In the genomic region with DNA sequence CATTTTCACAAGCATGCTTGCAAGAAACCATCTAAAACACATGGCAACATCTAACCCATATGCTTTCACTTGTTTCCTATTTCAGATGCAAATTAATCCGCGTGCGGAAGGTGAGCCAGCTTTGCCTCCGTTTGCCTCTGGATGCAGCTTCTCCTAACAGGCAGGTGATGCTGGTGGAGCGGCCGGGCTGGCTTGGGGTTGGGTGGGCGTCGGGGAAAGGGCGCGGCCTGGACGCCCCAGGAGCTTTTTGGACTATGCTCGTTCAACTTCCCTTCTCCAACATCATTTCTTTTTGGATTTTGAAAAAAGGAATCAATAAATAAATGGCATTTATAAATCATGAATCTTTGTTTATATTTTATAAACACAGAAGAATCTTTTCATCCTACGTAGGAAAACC, we compare ENCODE assay signal across 17 cellular contexts. TPM values are rescaled to one million over a fixed set of nuclear protein-coding genes. Genes with fewer than 3 reads are reported as not detected.
DNase-seq lines count a peak whose midpoint lies in the region; TF ChIP-seq lines count a peak whose summit lies in the region.
"Had no signal": no experiment of that assay in that cellular context is flagged by ENCODE, and none has a peak within 500 bp of the region (broad histone marks: within the 10 kb centered on the region; RNA-seq: fewer than 3 reads in every experiment).

No MANE protein-coding gene starts in this region.

- H3K9me3 Mint-ChIP-seq in brain = no peaks in the 10 kb centered on the region
- H3K9me3 Mint-ChIP-seq: CD4-positive, CD25-positive, alpha-beta regulatory T cell; CD8-positive, alpha-beta memory T cell; GM23338 had no signal

- H3K9me3 ChIP-seq in neural cell (ENCODE audit: low read length) = no peaks in the 10 kb centered on the region
- H3K9me3 ChIP-seq: BE2C had no signal

- no peaks in the 10 kb centered on the region for H3K27me3 Mint-ChIP-seq in brain
- H3K27me3 Mint-ChIP-seq: CD4-positive, CD25-positive, alpha-beta regulatory T cell; CD8-positive, alpha-beta memory T cell had no signal

- TF ChIP-seq CTCF in brain (conservative IDR thresholded peaks at IDR 0.05) (no peak), neural cell (IDR thresholded peaks at IDR 0.05; ENCODE audit: poor library complexity, severe bottlenecking) (no peak)

- H3K79me2 ChIP-seq in neural cell (replicated peaks; ENCODE audit: insufficient read depth, low read length) = no peaks in the 10 kb centered on the region

- H3K9ac ChIP-seq in neural cell (ENCODE audit: low read length) = no peak overlapping the region

- no peak overlapping the region for H3K27ac ChIP-seq in neural cell (ENCODE audit: low read length)
- H3K27ac ChIP-seq: HL-60 had no signal

- no peaks in the 10 kb centered on the region for H3K9me2 ChIP-seq in neural cell (ENCODE audit: insufficient read depth, low read length)

- no peaks in the 10 kb centered on the region for H3K36me3 ChIP-seq in neural cell (ENCODE audit: insufficient read depth, low read length)
- H3K36me3 ChIP-seq: BE2C had no signal

- no peak overlapping the region for H3K4me2 ChIP-seq in neural cell (ENCODE audit: low read length)
- H3K4me2 ChIP-seq: GM23338 had no signal

- TF ChIP-seq EP300 in neural cell (conservative IDR thresholded peaks at IDR 0.05; ENCODE audit: poor library complexity, severe bottlenecking) = no peak

- H3K4me1 Mint-ChIP-seq in brain = peaks cover 5% of the 10 kb centered on the region
- H3K4me1 Mint-ChIP-seq: CD4-positive, CD25-positive, alpha-beta regulatory T cell; CD8-positive, alpha-beta memory T cell; GM23338 had no signal

- peak overlapping the region in 3 of 5 experiments; percentile 47 to 96 (median 78) for H3K27ac Mint-ChIP-seq in brain
- H3K27ac Mint-ChIP-seq: CD4-positive, CD25-positive, alpha-beta regulatory T cell; GM23338 had no signal

- no peaks in the 10 kb centered on the region for H3K27me3 ChIP-seq in neural cell (ENCODE audit: insufficient read depth, low read depth, low read length)

- no peak overlapping the region for H3K4me3 Mint-ChIP-seq in brain
- H3K4me3 Mint-ChIP-seq: CD4-positive, CD25-positive, alpha-beta regulatory T cell; CD8-positive, alpha-beta memory T cell; GM23338 had no signal

- no peak for TF ChIP-seq RAD21 in neural cell (conservative IDR thresholded peaks at IDR 0.05)

- H3K36me3 Mint-ChIP-seq in brain = peaks cover 12% of the 10 kb centered on the region

- H4K20me1 ChIP-seq in neural cell (ENCODE audit: insufficient read depth) = no peaks in the 10 kb centered on the region

- no peaks in the 10 kb centered on the region for H3F3A ChIP-seq in neural cell (ENCODE audit: insufficient read depth, low read length, poor library complexity, severe bottlenecking)

- DNase-seq in NCI-H748 (lab: John Stamatoyannopoulos, UW; ENCODE audit: unreplicated experiment) (peak; percentile 19), NCI-H748 treated with DMSO at 0.1 percent for 48 hours (lab: John Stamatoyannopoulos, UW) (no peak), iPS-NIHi11 (ENCODE audit: low spot score) (no peak)
- DNase-seq in stimulated activated CD4-positive, alpha-beta T cell treated with anti-CD3 and anti-CD28 coated beads, Interleukin-4, amount 100 ng/mL, for 1 hour = no peak
- DNase-seq: ACHN; BE2C; CD4-positive, CD25-positive, alpha-beta regulatory T cell; CD8-positive, alpha-beta memory T cell; COR-L47; DMS153; DMS79; GDM1; HCEC 1CT had no signal

- no peak overlapping the region for H3K4me3 ChIP-seq in neural cell (ENCODE audit: low read length)
- H3K4me3 ChIP-seq: GM23338 had no signal

- no peak overlapping the region for H2AFZ ChIP-seq in neural cell (ENCODE audit: low read depth, low read length)
- H2AFZ ChIP-seq: GM23338 had no signal

TF ChIP-seq in neural cell, 6 proteins besides CTCF, POLR2A, EP300 and RAD21:
- TF ChIP-seq SMC3 (conservative IDR thresholded peaks at IDR 0.05; ENCODE audit: poor library complexity) (no peak), MXI1 (conservative IDR thresholded peaks at IDR 0.05; ENCODE audit: poor library complexity, severe bottlenecking) (peak; percentile 79)
- TF ChIP-seq, protein P1, sequence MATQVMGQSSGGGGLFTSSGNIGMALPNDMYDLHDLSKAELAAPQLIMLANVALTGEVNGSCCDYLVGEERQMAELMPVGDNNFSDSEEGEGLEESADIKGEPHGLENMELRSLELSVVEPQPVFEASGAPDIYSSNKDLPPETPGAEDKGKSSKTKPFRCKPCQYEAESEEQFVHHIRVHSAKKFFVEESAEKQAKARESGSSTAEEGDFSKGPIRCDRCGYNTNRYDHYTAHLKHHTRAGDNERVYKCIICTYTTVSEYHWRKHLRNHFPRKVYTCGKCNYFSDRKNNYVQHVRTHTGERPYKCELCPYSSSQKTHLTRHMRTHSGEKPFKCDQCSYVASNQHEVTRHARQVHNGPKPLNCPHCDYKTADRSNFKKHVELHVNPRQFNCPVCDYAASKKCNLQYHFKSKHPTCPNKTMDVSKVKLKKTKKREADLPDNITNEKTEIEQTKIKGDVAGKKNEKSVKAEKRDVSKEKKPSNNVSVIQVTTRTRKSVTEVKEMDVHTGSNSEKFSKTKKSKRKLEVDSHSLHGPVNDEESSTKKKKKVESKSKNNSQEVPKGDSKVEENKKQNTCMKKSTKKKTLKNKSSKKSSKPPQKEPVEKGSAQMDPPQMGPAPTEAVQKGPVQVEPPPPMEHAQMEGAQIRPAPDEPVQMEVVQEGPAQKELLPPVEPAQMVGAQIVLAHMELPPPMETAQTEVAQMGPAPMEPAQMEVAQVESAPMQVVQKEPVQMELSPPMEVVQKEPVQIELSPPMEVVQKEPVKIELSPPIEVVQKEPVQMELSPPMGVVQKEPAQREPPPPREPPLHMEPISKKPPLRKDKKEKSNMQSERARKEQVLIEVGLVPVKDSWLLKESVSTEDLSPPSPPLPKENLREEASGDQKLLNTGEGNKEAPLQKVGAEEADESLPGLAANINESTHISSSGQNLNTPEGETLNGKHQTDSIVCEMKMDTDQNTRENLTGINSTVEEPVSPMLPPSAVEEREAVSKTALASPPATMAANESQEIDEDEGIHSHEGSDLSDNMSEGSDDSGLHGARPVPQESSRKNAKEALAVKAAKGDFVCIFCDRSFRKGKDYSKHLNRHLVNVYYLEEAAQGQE (IDR thresholded peaks at IDR 0.05; ENCODE audit: borderline replicate concordance) = no peak
TF ChIP-seq in neural cell: peak in this region for 1.

RNA-seq across cellular contexts. Expression of a gene that starts 12.6 kb away (rescaled TPM):
- polyA plus RNA-seq in brain (ENCODE audit: insufficient read depth, low read depth, low replicate concordance) = 80.6 TPM
- 15.4 and 21.8 TPM in 2 replicates for polyA plus RNA-seq in neural cell
- 21.2 and 23.7 TPM in 2 replicates for polyA minus RNA-seq in neural cell

RNA-seq across cellular contexts. Expression of a gene that starts 50.4 kb away (rescaled TPM):
- polyA plus RNA-seq in brain (ENCODE audit: insufficient read depth, low read depth, low replicate concordance) (12.3 TPM), neural cell (0.15 and 0.32 TPM in 2 replicates)
- polyA minus RNA-seq in neural cell = 1.9 and 2.9 TPM in 2 replicates

RNA-seq across cellular contexts. Expression of a gene that starts 55.8 kb away (rescaled TPM):
- polyA plus RNA-seq in brain (ENCODE audit: insufficient read depth, low read depth, low replicate concordance) (10.7 TPM), neural cell (17.9 and 24.0 TPM in 2 replicates)
- polyA minus RNA-seq in neural cell = 16.4 and 20.2 TPM in 2 replicates

Comparison
In these comparisons a context has a peak if more than half of its experiments do, and no peak if none do; other contexts are left out.
1. RNA of a gene that starts 50.4 kb away (polyA plus RNA-seq): 12.3 TPM in brain (single experiment); 0.15 to 0.32 TPM in neural cell; every median in the first group is over 10 times any median in the second.